Comparison of ENCODE assay signal across 1 cellular context in genomic region chr6:140912686-140913085, GRCh38.
TF ChIP-seq lines count a peak whose summit lies in the region.

No MANE protein-coding gene starts in this region.

TF ChIP-seq in IMR-90, 13 proteins besides CTCF, POLR2A, EP300 and RAD21:
- TF ChIP-seq ELK1 (IDR thresholded peaks at IDR 0.05; ENCODE audit: borderline replicate concordance, low read depth, low read length) (no peak), CEBPB (IDR thresholded peaks at IDR 0.05; ENCODE audit: low read depth, low read length) (0 out of 2 replicates have a peak, but pooled peaks have one; percentile 24), FOS (IDR thresholded peaks at IDR 0.05; ENCODE audit: low read depth, low read length) (no peak), SMC3 (IDR thresholded peaks at IDR 0.05; ENCODE audit: low read depth, low read length) (no peak), MAZ (IDR thresholded peaks at IDR 0.05; ENCODE audit: borderline replicate concordance, low read depth, low read length) (no peak), BHLHE40 (IDR thresholded peaks at IDR 0.05; ENCODE audit: low read depth, low read length) (no peak), USF2 (IDR thresholded peaks at IDR 0.05; ENCODE audit: low read depth, low read length) (no peak), CHD1 (IDR thresholded peaks at IDR 0.05; ENCODE audit: low read depth, low read length) (no peak), MXI1 (IDR thresholded peaks at IDR 0.05; ENCODE audit: borderline replicate concordance, low read depth, low read length) (no peak)
